ENCODE assay signal across 23 cellular contexts in genomic region chr20:63789836-63790571, GRCh38.
"Had no signal": no experiment of that assay in that cellular context is flagged by ENCODE, and none has a peak within 500 bp of the region (broad histone marks: within the 10 kb centered on the region; RNA-seq: fewer than 3 reads in every experiment).

No MANE protein-coding gene starts in this region.

- H3K27ac ChIP-seq: lower lobe of right lung, thyroid gland, upper lobe of right lung had no signal

- H3K4me3 Mint-ChIP-seq: activated T-helper 17 cell treated with anti-CD3 and anti-CD28 coated beads, Interleukin-2, amount 50 U/mL, for 72 hours; brain; neural crest cell; stimulated activated naive CD8-positive, alpha-beta T cell treated with anti-CD3 and anti-CD28 coated beads, Interleukin-15, Interleukin-2, amounts not matched to agents 100 ng/mL and 50 ng/mL, for 24 hours had no signal

- H3K9me3 ChIP-seq: lower lobe of right lung, mucosa of descending colon, thyroid gland, upper lobe of right lung had no signal

- H3K4me1 ChIP-seq: lower lobe of right lung, thyroid gland, upper lobe of right lung had no signal

- H3K36me3 Mint-ChIP-seq: activated naive CD4-positive, alpha-beta T cell treated with anti-CD3 and anti-CD28 coated beads, Interleukin-2, amount 50 U/mL, for 72 hours had no signal

- FAIRE-seq: colon, islet of Langerhans had no signal

- ATAC-seq: activated naive CD4-positive, alpha-beta T cell treated with anti-CD3 and anti-CD28 coated beads, Interleukin-2, amount 50 U/mL, for 72 hours; activated T-helper 17 cell treated with anti-CD3 and anti-CD28 coated beads, Interleukin-2, amount 50 U/mL, for 72 hours; left colon; lower lobe of right lung; mucosa of descending colon had no signal

- H3K9me3 Mint-ChIP-seq: activated naive CD4-positive, alpha-beta T cell treated with anti-CD3 and anti-CD28 coated beads, Interleukin-2, amount 50 U/mL, for 72 hours; activated T-helper 17 cell treated with anti-CD3 and anti-CD28 coated beads, Interleukin-2, amount 50 U/mL, for 72 hours; brain; neural crest cell; stimulated activated naive CD8-positive, alpha-beta T cell treated with anti-CD3 and anti-CD28 coated beads, Interleukin-15, Interleukin-2, amounts not matched to agents 100 ng/mL and 50 ng/mL, for 24 hours had no signal

- H3K27me3 Mint-ChIP-seq: activated T-helper 17 cell treated with anti-CD3 and anti-CD28 coated beads, Interleukin-2, amount 50 U/mL, for 72 hours; brain; progenitor cell of endocrine pancreas; stimulated activated naive CD8-positive, alpha-beta T cell treated with anti-CD3 and anti-CD28 coated beads, Interleukin-15, Interleukin-2, amounts not matched to agents 100 ng/mL and 50 ng/mL, for 24 hours had no signal

- H3K4me1 Mint-ChIP-seq: activated T-helper 17 cell treated with anti-CD3 and anti-CD28 coated beads, Interleukin-2, amount 50 U/mL, for 72 hours had no signal

- H3K27ac Mint-ChIP-seq: activated naive CD4-positive, alpha-beta T cell treated with anti-CD3 and anti-CD28 coated beads, Interleukin-2, amount 50 U/mL, for 72 hours; activated T-helper 17 cell treated with anti-CD3 and anti-CD28 coated beads, Interleukin-2, amount 50 U/mL, for 72 hours; brain; progenitor cell of endocrine pancreas; stimulated activated naive CD8-positive, alpha-beta T cell treated with anti-CD3 and anti-CD28 coated beads, Interleukin-15, Interleukin-2, amounts not matched to agents 100 ng/mL and 50 ng/mL, for 24 hours had no signal

- DNase-seq: activated T-cell treated with anti-CD3 and anti-CD28 coated beads, Interleukin-2, amount 50 U/mL, for 1 hour; aorta; effector memory CD4-positive, alpha-beta T cell; foreskin melanocyte; glutamatergic neuron; left colon; lower lobe of right lung; mesendoderm; mucosa of descending colon; retina; stimulated activated CD4-positive, alpha-beta T cell treated with anti-CD3 and anti-CD28 coated beads, Interleukin-12 subunit alpha, Interleukin-12 subunit beta, amount 100 ng/mL, for 4 hours; stimulated activated CD4-positive, alpha-beta T cell treated with anti-CD3 and anti-CD28 coated beads, Interleukin-4, amount 100 ng/mL, for 4 hours; T-helper 1 cell; thyroid gland; upper lobe of right lung had no signal

- H3K27me3 ChIP-seq: thyroid gland, upper lobe of right lung had no signal

- H3K4me3 ChIP-seq: lower lobe of right lung, mucosa of descending colon, thyroid gland, upper lobe of right lung had no signal
